ENCODE assay signal across 1 cellular context in the genomic region with DNA sequence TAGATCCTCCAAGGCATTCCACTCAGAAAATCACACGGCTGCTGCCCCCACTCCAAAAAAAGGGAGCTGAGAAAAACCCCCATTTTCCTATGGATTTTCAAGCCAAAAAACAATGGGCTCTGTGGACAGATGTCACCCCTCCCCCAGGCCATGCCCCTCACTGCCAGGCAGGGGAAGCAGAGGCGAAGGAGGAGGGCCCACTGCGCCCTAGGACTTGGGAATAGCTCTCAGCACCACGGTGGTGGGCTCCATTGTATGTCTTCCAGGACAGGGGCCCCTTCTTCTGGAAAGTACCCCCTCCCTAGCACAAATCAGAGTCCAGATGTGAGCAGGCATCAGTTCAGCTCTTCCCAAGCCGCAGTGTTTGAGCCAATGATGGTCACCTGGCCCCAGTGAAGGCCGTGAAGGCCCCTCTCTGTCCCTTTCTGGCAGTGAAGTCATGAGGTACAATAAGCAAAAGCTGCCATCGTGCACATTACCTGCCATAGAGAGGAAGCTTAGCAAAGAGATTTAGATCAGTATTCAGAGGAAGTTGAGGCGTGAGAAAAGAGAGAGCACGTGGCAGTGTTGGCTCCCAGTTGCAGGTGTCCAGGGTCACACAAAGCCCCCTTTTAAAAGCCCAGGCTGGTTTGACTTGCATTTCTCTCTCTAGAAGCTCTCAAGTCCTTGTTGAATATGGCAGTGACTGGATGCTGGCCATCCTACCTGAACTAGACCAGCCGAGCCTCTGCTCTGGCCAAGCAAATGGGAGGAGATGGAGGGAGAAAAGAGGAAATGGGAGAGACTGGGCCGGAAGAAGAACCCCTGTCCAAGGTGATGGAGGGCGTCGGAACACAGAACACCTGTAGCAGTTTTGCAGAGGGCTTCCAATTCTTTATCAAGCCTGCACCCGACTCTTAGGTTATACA.
TF ChIP-seq lines count a peak whose summit lies in the region.

No MANE protein-coding gene starts in this region.

TF ChIP-seq in liver, 16 proteins besides CTCF, POLR2A, EP300 and RAD21 (continued from another document):
- TF ChIP-seq, protein P1, sequence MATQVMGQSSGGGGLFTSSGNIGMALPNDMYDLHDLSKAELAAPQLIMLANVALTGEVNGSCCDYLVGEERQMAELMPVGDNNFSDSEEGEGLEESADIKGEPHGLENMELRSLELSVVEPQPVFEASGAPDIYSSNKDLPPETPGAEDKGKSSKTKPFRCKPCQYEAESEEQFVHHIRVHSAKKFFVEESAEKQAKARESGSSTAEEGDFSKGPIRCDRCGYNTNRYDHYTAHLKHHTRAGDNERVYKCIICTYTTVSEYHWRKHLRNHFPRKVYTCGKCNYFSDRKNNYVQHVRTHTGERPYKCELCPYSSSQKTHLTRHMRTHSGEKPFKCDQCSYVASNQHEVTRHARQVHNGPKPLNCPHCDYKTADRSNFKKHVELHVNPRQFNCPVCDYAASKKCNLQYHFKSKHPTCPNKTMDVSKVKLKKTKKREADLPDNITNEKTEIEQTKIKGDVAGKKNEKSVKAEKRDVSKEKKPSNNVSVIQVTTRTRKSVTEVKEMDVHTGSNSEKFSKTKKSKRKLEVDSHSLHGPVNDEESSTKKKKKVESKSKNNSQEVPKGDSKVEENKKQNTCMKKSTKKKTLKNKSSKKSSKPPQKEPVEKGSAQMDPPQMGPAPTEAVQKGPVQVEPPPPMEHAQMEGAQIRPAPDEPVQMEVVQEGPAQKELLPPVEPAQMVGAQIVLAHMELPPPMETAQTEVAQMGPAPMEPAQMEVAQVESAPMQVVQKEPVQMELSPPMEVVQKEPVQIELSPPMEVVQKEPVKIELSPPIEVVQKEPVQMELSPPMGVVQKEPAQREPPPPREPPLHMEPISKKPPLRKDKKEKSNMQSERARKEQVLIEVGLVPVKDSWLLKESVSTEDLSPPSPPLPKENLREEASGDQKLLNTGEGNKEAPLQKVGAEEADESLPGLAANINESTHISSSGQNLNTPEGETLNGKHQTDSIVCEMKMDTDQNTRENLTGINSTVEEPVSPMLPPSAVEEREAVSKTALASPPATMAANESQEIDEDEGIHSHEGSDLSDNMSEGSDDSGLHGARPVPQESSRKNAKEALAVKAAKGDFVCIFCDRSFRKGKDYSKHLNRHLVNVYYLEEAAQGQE (IDR thresholded peaks at IDR 0.05), result no peak
- TF ChIP-seq HNF4A (conservative IDR thresholded peaks at IDR 0.05), result no peak
